Comparison of ENCODE assay signal across 1 cellular context in the genomic region with DNA sequence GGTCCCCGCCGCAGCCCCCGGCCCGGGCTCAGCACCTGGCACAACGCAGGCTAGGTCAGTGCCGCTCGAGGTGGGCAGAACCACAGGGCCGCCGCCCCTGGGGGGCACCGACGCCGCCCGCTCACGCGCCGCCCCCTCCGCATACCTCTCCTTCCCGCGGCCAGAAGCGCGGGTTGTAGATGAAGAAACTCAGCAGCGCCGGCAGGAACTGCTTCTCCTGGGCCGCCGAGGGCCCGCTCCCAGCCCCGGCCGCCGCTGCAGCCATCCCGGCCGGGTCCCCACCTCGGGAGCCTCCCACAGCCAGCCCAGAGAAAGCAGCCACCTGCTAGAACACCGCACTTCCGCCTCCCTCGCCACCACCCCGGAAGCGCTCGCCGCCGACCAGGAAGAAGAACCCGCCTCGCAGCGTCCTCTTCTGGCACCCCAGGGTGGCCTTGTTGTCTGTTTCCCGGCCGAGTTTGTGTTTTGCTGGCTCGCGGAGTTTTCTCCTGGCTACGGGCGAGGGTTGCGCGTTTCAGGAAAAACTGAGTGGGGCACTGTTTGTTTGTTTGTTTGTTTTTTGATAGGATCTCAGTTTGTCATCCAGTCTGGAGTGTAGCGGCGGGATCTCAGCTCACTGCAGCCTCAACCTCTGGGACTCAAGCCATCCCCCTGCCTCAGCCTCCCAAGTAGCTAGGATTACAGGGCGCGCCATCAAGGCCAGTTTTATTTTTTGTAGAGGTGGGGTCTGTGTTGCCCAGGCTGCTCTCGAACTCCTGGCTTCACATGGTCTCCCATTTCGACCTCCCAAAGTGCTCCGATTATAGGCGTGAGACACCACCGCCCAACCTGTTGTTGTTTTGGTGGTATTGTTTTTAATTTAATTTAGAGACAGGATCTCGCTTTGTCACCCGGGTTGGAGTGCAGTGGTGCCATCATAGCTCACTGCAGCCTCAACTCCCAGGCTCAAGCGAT.
TF ChIP-seq lines count a peak whose summit lies in the region.

No MANE protein-coding gene starts in this region.

TF ChIP-seq in HepG2, 621 proteins besides CTCF, POLR2A, EP300 and RAD21 (continued from another document and continues in another):
- TF ChIP-seq, protein P1, sequence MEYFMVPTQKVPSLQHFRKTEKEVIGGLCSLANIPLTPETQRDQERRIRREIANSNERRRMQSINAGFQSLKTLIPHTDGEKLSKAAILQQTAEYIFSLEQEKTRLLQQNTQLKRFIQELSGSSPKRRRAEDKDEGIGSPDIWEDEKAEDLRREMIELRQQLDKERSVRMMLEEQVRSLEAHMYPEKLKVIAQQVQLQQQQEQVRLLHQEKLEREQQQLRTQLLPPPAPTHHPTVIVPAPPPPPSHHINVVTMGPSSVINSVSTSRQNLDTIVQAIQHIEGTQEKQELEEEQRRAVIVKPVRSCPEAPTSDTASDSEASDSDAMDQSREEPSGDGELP (IDR thresholded peaks at IDR 0.05; ENCODE audit: borderline replicate concordance, low read depth) = 0 out of 2 replicates have a peak, but pooled peaks have one; percentile 37
- peak; percentile 39; the same call in 1 of the 2 replicates for TF ChIP-seq ZSCAN22 (CRISPR knock-in tag; IDR thresholded peaks at IDR 0.05)
- TF ChIP-seq PCBP2 (optimal IDR thresholded peaks at IDR 0.05; ENCODE audit: low read depth, low read length, poor library complexity, severe bottlenecking) = no peak
- TF ChIP-seq ZMYM2 (CRISPR knock-in tag; IDR thresholded peaks at IDR 0.05) = 0 out of 2 replicates have a peak, but pooled peaks have one; percentile 41
- TF ChIP-seq, protein P2, sequence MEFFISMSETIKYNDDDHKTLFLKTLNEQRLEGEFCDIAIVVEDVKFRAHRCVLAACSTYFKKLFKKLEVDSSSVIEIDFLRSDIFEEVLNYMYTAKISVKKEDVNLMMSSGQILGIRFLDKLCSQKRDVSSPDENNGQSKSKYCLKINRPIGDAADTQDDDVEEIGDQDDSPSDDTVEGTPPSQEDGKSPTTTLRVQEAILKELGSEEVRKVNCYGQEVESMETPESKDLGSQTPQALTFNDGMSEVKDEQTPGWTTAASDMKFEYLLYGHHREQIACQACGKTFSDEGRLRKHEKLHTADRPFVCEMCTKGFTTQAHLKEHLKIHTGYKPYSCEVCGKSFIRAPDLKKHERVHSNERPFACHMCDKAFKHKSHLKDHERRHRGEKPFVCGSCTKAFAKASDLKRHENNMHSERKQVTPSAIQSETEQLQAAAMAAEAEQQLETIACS (CRISPR knock-in tag; IDR thresholded peaks at IDR 0.05) = no peak
- peak; percentile 94 for TF ChIP-seq GABPA (IDR thresholded peaks at IDR 0.05; ENCODE audit: low read depth, low read length)
- TF ChIP-seq GABPA (CRISPR knock-in tag; IDR thresholded peaks at IDR 0.05; ENCODE audit: low read depth) = peak; percentile 97
- TF ChIP-seq POGZ (CRISPR knock-in tag; IDR thresholded peaks at IDR 0.05) = peak; percentile 73
- peak; percentile 79; the same call in 1 of the 2 replicates for TF ChIP-seq ZNF678 (CRISPR knock-in tag; IDR thresholded peaks at IDR 0.05)
- TF ChIP-seq MATR3 (CRISPR knock-in tag; IDR thresholded peaks at IDR 0.05) = no peak
- TF ChIP-seq, protein P3, sequence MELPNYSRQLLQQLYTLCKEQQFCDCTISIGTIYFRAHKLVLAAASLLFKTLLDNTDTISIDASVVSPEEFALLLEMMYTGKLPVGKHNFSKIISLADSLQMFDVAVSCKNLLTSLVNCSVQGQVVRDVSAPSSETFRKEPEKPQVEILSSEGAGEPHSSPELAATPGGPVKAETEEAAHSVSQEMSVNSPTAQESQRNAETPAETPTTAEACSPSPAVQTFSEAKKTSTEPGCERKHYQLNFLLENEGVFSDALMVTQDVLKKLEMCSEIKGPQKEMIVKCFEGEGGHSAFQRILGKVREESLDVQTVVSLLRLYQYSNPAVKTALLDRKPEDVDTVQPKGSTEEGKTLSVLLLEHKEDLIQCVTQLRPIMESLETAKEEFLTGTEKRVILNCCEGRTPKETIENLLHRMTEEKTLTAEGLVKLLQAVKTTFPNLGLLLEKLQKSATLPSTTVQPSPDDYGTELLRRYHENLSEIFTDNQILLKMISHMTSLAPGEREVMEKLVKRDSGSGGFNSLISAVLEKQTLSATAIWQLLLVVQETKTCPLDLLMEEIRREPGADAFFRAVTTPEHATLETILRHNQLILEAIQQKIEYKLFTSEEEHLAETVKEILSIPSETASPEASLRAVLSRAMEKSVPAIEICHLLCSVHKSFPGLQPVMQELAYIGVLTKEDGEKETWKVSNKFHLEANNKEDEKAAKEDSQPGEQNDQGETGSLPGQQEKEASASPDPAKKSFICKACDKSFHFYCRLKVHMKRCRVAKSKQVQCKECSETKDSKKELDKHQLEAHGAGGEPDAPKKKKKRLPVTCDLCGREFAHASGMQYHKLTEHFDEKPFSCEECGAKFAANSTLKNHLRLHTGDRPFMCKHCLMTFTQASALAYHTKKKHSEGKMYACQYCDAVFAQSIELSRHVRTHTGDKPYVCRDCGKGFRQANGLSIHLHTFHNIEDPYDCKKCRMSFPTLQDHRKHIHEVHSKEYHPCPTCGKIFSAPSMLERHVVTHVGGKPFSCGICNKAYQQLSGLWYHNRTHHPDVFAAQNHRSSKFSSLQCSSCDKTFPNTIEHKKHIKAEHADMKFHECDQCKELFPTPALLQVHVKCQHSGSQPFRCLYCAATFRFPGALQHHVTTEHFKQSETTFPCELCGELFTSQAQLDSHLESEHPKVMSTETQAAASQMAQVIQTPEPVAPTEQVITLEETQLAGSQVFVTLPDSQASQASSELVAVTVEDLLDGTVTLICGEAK (IDR thresholded peaks at IDR 0.05) = peak; percentile 62
- TF ChIP-seq, protein P3 (CRISPR knock-in tag; IDR thresholded peaks at IDR 0.05) = no peak
- TF ChIP-seq ZNF253 (CRISPR knock-in tag; IDR thresholded peaks at IDR 0.05; ENCODE audit: borderline replicate concordance) = no peak
- TF ChIP-seq SRSF1 (optimal IDR thresholded peaks at IDR 0.05; ENCODE audit: low read depth, low read length) = peak; percentile 23
- TF ChIP-seq FOXK1 (CRISPR knock-in tag; IDR thresholded peaks at IDR 0.05; ENCODE audit: borderline replicate concordance, low read depth) = peak; percentile 75; the same call in 1 of the 2 replicates
- TF ChIP-seq MLLT10 (CRISPR knock-in tag; IDR thresholded peaks at IDR 0.05) = no peak
- TF ChIP-seq ZNF121 (CRISPR knock-in tag; IDR thresholded peaks at IDR 0.05) = 0 out of 2 replicates have a peak, but pooled peaks have one; percentile 24
- TF ChIP-seq HNRNPH1 (optimal IDR thresholded peaks at IDR 0.05; ENCODE audit: low read depth, low read length) = no peak
- no peak for TF ChIP-seq PAF1 (CRISPR knock-in tag; IDR thresholded peaks at IDR 0.05)
- TF ChIP-seq REL (CRISPR knock-in tag; conservative IDR thresholded peaks at IDR 0.05) = no peak
- TF ChIP-seq, protein P4, sequence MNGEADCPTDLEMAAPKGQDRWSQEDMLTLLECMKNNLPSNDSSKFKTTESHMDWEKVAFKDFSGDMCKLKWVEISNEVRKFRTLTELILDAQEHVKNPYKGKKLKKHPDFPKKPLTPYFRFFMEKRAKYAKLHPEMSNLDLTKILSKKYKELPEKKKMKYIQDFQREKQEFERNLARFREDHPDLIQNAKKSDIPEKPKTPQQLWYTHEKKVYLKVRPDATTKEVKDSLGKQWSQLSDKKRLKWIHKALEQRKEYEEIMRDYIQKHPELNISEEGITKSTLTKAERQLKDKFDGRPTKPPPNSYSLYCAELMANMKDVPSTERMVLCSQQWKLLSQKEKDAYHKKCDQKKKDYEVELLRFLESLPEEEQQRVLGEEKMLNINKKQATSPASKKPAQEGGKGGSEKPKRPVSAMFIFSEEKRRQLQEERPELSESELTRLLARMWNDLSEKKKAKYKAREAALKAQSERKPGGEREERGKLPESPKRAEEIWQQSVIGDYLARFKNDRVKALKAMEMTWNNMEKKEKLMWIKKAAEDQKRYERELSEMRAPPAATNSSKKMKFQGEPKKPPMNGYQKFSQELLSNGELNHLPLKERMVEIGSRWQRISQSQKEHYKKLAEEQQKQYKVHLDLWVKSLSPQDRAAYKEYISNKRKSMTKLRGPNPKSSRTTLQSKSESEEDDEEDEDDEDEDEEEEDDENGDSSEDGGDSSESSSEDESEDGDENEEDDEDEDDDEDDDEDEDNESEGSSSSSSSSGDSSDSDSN (CRISPR knock-in tag; IDR thresholded peaks at IDR 0.05) = peak; percentile 78
- peak; percentile 66; the same call in 1 of the 2 replicates for TF ChIP-seq NFKBIZ (CRISPR knock-in tag; IDR thresholded peaks at IDR 0.05)
- TF ChIP-seq ASH2L (IDR thresholded peaks at IDR 0.05; ENCODE audit: insufficient read length, low read depth, low read length) = peak; percentile 82
- no peak for TF ChIP-seq ZNF780A (CRISPR knock-in tag; IDR thresholded peaks at IDR 0.05)
- peak; percentile 72; the same call in 1 of the 2 replicates for TF ChIP-seq GLI4 (CRISPR knock-in tag; IDR thresholded peaks at IDR 0.05; ENCODE audit: borderline replicate concordance)
- TF ChIP-seq, protein P5, sequence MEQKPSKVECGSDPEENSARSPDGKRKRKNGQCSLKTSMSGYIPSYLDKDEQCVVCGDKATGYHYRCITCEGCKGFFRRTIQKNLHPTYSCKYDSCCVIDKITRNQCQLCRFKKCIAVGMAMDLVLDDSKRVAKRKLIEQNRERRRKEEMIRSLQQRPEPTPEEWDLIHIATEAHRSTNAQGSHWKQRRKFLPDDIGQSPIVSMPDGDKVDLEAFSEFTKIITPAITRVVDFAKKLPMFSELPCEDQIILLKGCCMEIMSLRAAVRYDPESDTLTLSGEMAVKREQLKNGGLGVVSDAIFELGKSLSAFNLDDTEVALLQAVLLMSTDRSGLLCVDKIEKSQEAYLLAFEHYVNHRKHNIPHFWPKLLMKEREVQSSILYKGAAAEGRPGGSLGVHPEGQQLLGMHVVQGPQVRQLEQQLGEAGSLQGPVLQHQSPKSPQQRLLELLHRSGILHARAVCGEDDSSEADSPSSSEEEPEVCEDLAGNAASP (CRISPR knock-in tag; IDR thresholded peaks at IDR 0.05; ENCODE audit: borderline replicate concordance) = peak; percentile 41
- no peak for TF ChIP-seq PRMT3 (CRISPR knock-in tag; IDR thresholded peaks at IDR 0.05; ENCODE audit: borderline replicate concordance, low read depth)
- TF ChIP-seq, protein P6, sequence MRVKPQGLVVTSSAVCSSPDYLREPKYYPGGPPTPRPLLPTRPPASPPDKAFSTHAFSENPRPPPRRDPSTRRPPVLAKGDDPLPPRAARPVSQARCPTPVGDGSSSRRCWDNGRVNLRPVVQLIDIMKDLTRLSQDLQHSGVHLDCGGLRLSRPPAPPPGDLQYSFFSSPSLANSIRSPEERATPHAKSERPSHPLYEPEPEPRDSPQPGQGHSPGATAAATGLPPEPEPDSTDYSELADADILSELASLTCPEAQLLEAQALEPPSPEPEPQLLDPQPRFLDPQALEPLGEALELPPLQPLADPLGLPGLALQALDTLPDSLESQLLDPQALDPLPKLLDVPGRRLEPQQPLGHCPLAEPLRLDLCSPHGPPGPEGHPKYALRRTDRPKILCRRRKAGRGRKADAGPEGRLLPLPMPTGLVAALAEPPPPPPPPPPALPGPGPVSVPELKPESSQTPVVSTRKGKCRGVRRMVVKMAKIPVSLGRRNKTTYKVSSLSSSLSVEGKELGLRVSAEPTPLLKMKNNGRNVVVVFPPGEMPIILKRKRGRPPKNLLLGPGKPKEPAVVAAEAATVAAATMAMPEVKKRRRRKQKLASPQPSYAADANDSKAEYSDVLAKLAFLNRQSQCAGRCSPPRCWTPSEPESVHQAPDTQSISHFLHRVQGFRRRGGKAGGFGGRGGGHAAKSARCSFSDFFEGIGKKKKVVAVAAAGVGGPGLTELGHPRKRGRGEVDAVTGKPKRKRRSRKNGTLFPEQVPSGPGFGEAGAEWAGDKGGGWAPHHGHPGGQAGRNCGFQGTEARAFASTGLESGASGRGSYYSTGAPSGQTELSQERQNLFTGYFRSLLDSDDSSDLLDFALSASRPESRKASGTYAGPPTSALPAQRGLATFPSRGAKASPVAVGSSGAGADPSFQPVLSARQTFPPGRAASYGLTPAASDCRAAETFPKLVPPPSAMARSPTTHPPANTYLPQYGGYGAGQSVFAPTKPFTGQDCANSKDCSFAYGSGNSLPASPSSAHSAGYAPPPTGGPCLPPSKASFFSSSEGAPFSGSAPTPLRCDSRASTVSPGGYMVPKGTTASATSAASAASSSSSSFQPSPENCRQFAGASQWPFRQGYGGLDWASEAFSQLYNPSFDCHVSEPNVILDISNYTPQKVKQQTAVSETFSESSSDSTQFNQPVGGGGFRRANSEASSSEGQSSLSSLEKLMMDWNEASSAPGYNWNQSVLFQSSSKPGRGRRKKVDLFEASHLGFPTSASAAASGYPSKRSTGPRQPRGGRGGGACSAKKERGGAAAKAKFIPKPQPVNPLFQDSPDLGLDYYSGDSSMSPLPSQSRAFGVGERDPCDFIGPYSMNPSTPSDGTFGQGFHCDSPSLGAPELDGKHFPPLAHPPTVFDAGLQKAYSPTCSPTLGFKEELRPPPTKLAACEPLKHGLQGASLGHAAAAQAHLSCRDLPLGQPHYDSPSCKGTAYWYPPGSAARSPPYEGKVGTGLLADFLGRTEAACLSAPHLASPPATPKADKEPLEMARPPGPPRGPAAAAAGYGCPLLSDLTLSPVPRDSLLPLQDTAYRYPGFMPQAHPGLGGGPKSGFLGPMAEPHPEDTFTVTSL (CRISPR knock-in tag; IDR thresholded peaks at IDR 0.05; ENCODE audit: borderline replicate concordance) = no peak
- no peak for TF ChIP-seq KDM3A (CRISPR knock-in tag; IDR thresholded peaks at IDR 0.05; ENCODE audit: low read depth)
- peak; percentile 95 for TF ChIP-seq PHF20 (CRISPR knock-in tag; IDR thresholded peaks at IDR 0.05)
- TF ChIP-seq DNMT3B (CRISPR knock-in tag; conservative IDR thresholded peaks at IDR 0.05) = no peak
- TF ChIP-seq ZNF256 (CRISPR knock-in tag; conservative IDR thresholded peaks at IDR 0.05) = no peak
- peak; percentile 57; the same call in 1 of the 2 replicates for TF ChIP-seq MXD4 (CRISPR knock-in tag; IDR thresholded peaks at IDR 0.05)
- peak; percentile 95 for TF ChIP-seq KLF12 (CRISPR knock-in tag; IDR thresholded peaks at IDR 0.05; ENCODE audit: borderline replicate concordance)
- TF ChIP-seq HCFC1 (IDR thresholded peaks at IDR 0.05; ENCODE audit: low read depth, low read length) = peak; percentile 57
